Comparison of ENCODE assay signal across 6 cellular contexts in genomic region chr9:91644433-91644832, GRCh38.
"Had no signal": no experiment of that assay in that cellular context is flagged by ENCODE, and none has a peak within 500 bp of the region (broad histone marks: within the 10 kb centered on the region; RNA-seq: fewer than 3 reads in every experiment).

No MANE protein-coding gene starts in this region.

- FAIRE-seq: G401.6, GM12878, GM18507, GM19239 had no signal

- DNase-seq: GDM1, GF-D8 had no signal

- ATAC-seq: GM12878 had no signal

- H3K4me3 ChIP-seq: GM12878 had no signal
